8 cellular contexts compared by ENCODE assay signal in genomic region chr1:241551759-241552638, GRCh38.
DNase-seq lines count a peak whose midpoint lies in the region; ATAC-seq and TF ChIP-seq lines count a peak whose summit lies in the region.

No MANE protein-coding gene starts in this region.

- ATAC-seq in GM21381 (IDR thresholded peaks at IDR 0.05; ENCODE audit: unreplicated experiment), result peak; percentile 79

- no peak for TF ChIP-seq CTCF in HL-60 (IDR thresholded peaks at IDR 0.05; ENCODE audit: insufficient read depth, low read length)

- H4K20me1 ChIP-seq in BLaER1, result no peaks in the 10 kb centered on the region

- H3K9ac ChIP-seq in BLaER1 (peak overlapping the region; percentile 68), mucosa of rectum (ENCODE audit: low read depth in 1 of 2, low read length in 2 of 2) (peak overlapping the region; percentile 12 to 24)

- DNase-seq in HL-60 (ENCODE audit: low read depth in 1 of 2, low spot score in 1 of 2), result peak; percentile 84 to 92
- DNase-seq in activated T-cell treated with anti-CD3 and anti-CD28 coated beads for 24 hours (ENCODE audit: low read depth), result peak; percentile 44
- no peak for DNase-seq in iPS-NIHi11 (ENCODE audit: low spot score)
- DNase-seq in hepatic stellate cell (ENCODE audit: low spot score), result no peak
- no peak for DNase-seq in NCI-H2171 treated with DMSO at 0.1 percent for 48 hours (lab: John Stamatoyannopoulos, UW)

- H3K27me3 ChIP-seq in BLaER1 (no peaks in the 10 kb centered on the region), HL-60 (ENCODE audit: insufficient read depth, poor library complexity, severe bottlenecking) (no peaks in the 10 kb centered on the region), mucosa of rectum (ENCODE audit: control insufficient read depth in 2 of 2, insufficient read depth in 2 of 2, low read length in 2 of 2) (no peaks in the 10 kb centered on the region)

- H3K4me2 ChIP-seq in BLaER1, result peak overlapping the region; percentile 82

- H3K27ac ChIP-seq in BLaER1 (peak overlapping the region; percentile 83), HL-60 (replicated peaks) (peak overlapping the region; percentile 91), mucosa of rectum (ENCODE audit: low read depth in 2 of 2, low read length in 2 of 2) (peak overlapping the region; percentile 21 to 68)

- H3K9me3 ChIP-seq in BLaER1 (no peaks in the 10 kb centered on the region), mucosa of rectum (ENCODE audit: control insufficient read depth in 2 of 2, low read length in 2 of 2) (no peaks in the 10 kb centered on the region)

- H3K4me3 ChIP-seq in BLaER1, result peak overlapping the region; percentile 57
- peak overlapping the region; percentile 19 for H3K4me3 ChIP-seq in HL-60 (replicated peaks; ENCODE audit: insufficient read depth, low read length)
- H3K4me3 ChIP-seq in mucosa of rectum (ENCODE audit: low read length in 2 of 2), result peak overlapping the region; percentile 16 to 62

- H3K4me1 ChIP-seq in BLaER1, result peaks cover 37% of the 10 kb centered on the region
- H3K4me1 ChIP-seq in mucosa of rectum (ENCODE audit: control insufficient read depth in 2 of 2, insufficient read depth in 2 of 2, low read length in 2 of 2), result no peaks in the 10 kb centered on the region

- H3K36me3 ChIP-seq in BLaER1, result peaks cover 6% of the 10 kb centered on the region; the same call in 1 of the 2 replicates
- no peaks in the 10 kb centered on the region for H3K36me3 ChIP-seq in mucosa of rectum (ENCODE audit: control insufficient read depth in 2 of 2, insufficient read depth in 2 of 2, low read length in 2 of 2)

Comparison
In these comparisons a context has a peak if more than half of its experiments do, and no peak if none do; other contexts are left out.
1. DNase-seq: peak in HL-60 (2 of 2) and activated T-cell treated with anti-CD3 and anti-CD28 coated beads for 24 hours (single experiment); none in iPS-NIHi11 (single experiment), hepatic stellate cell (single experiment) and NCI-H2171 treated with DMSO at 0.1 percent for 48 hours (single experiment).
2. Peak in every context shown above with its lines, with median percentiles within 50 percentile points of each other: H3K27ac ChIP-seq and H3K4me3 ChIP-seq.